In the genomic region with DNA sequence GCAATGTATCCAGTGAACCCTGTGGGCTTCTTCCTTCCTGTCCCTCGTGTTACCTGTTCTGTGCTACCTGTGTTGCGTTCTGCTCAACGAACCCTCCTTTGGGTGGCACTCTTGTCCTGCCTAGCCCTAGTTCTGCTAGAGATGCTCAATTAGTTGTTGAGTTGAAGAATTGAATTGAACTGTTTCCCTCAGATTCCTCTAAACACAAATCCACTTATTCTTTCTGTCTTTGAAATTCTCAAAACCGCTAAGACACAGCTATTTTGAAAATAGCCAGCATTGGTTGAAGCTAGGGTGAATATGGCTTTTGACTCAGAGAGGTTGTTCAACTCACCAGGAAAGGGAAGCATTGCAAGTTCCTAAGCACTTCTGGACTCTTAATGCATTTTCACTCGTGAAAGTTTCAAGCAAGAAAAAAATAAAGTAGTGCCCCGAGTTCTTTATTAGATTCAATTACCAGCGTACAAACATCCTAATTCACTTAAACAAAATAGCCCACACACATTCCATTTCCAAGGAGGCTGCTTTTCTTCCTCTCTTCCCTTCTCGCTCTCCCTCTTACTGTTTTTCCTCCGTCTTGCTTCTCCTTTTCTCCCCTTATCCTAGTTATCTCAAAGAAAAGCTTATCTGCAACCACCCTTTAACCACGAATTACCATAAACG, we compare ENCODE assay signal across 8 cellular contexts.
DNase-seq lines count a peak whose midpoint lies in the region; ATAC-seq and TF ChIP-seq lines count a peak whose summit lies in the region.

No MANE protein-coding gene starts in this region.

- peak; percentile 45 for TF ChIP-seq CTCF in GM12874 (IDR thresholded peaks at IDR 0.05; ENCODE audit: insufficient read depth, low read depth, low read length)
- peak; percentile 68 for TF ChIP-seq CTCF in epithelial cell of esophagus (IDR thresholded peaks at IDR 0.05; ENCODE audit: insufficient read depth, low read depth, low read length, missing control alignments)
- no peak for TF ChIP-seq CTCF in nephron progenitor cell (IDR thresholded peaks at IDR 0.05)

- peaks cover 19% of the 10 kb centered on the region for H3K27me3 Mint-ChIP-seq in nephron progenitor cell (ENCODE audit: low read depth, poor library complexity)

- ATAC-seq in HG02884 (IDR thresholded peaks at IDR 0.05; ENCODE audit: unreplicated experiment) (peak; percentile 32), GM21390 (IDR thresholded peaks at IDR 0.05; ENCODE audit: unreplicated experiment) (no peak)

- peak overlapping the region; percentile 58 for H3K4me3 ChIP-seq in epithelial cell of esophagus (ENCODE audit: low read length)

- DNase-seq in UCSD-AML1 (lab: John Stamatoyannopoulos, UW; ENCODE audit: unreplicated experiment) (peak; percentile 6), epithelial cell of esophagus (ENCODE audit: low read depth) (peak; percentile 68), nephron progenitor cell (no peak), ACHN (no peak), HCEC 1CT (no peak)

- no peak overlapping the region for H3K27ac Mint-ChIP-seq in nephron progenitor cell

- peak overlapping the region; percentile 90 for H3K4me3 Mint-ChIP-seq in nephron progenitor cell

- H3K4me1 Mint-ChIP-seq in nephron progenitor cell: peaks cover 22% of the 10 kb centered on the region

- peaks cover 4% of the 10 kb centered on the region for H3K9me3 Mint-ChIP-seq in nephron progenitor cell

- in situ Hi-C loops in ACHN (cut with HindIII; ENCODE audit: low pct_ligation_motif_present, low pct_unique_long_range_greater_than_20kb, low sequenced_read_pairs): no loop called here

- H3K36me3 Mint-ChIP-seq in nephron progenitor cell (ENCODE audit: low read depth): no peaks in the 10 kb centered on the region

Comparison
In these comparisons a context has a peak if more than half of its experiments do, and no peak if none do; other contexts are left out.
1. DNase-seq: peak in UCSD-AML1 (single experiment) and epithelial cell of esophagus (single experiment); none in nephron progenitor cell (single experiment), ACHN (single experiment) and HCEC 1CT (single experiment).